Comparison of ENCODE assay signal across 8 cellular contexts in genomic region chrX:12974217-12974796, GRCh38. TPM values are rescaled to one million over a fixed set of nuclear protein-coding genes. Genes with fewer than 3 reads are reported as not detected.
A peak's percentile ranks its signal among the peaks of the same experiment; 100 is the strongest.
DNase-seq lines count a peak whose midpoint lies in the region; ATAC-seq, FAIRE-seq and TF ChIP-seq lines count a peak whose summit lies in the region.

No MANE protein-coding gene starts in this region.

- DNase-seq in AG04450 (ENCODE audit: low read depth, low spot score) (no peak), H9 (peak; percentile 54), SJSA1 (ENCODE audit: low read depth in 1 of 2, low spot score in 2 of 2) (peak in 1 of 2 experiments; percentile 80), GM12878 (ENCODE audit: low read depth, low spot score) (no peak), iPS DF 6.9 (ENCODE audit: low read depth, low spot score) (no peak), sigmoid colon (peak; percentile 83), retina (no peak)

- TF ChIP-seq EP300 in GM12878 (IDR thresholded peaks at IDR 0.05; ENCODE audit: borderline replicate concordance in 1 of 2, control insufficient read depth in 1 of 2, low read depth in 2 of 2, low read length in 2 of 2) (no peak), sigmoid colon (IDR thresholded peaks at IDR 0.05) (no peak)

- H3K4me3 ChIP-seq in AG04450 (ENCODE audit: low read depth, low read length): peak overlapping the region; percentile 81
- peak overlapping the region; percentile 63 for H3K4me3 ChIP-seq in SJSA1
- peak overlapping the region; percentile 78 for H3K4me3 ChIP-seq in GM12878
- peak overlapping the region; percentile 93; the same call in 1 of the 2 replicates for H3K4me3 ChIP-seq in iPS DF 6.9 (ENCODE audit: low read length)
- peak overlapping the region; percentile 57 to 73 (median 68) for H3K4me3 ChIP-seq in sigmoid colon

- no peak overlapping the region for H2BK15ac ChIP-seq in H9 (ENCODE audit: low read depth, low read length)

- TF ChIP-seq RAD21 in GM12878 (IDR thresholded peaks at IDR 0.05; ENCODE audit: insufficient read depth, low read depth, low read length): no peak

- H3T11ph ChIP-seq in H9 (ENCODE audit: low read length): no peak overlapping the region

- peak overlapping the region; percentile 87 to 97 for H3K4me3 Mint-ChIP-seq in H9

- intact Hi-C loops in GM12878 (cut with micrococcal nuclease; ENCODE audit: unreplicated experiment): no loop called here
- intact Hi-C loops in sigmoid colon (cut with DNase I): loop anchor here (10.0 kb wide), 2 partner anchors 110 to 680 kb away; partner anchors contain the start of gene TCEANC

- peaks cover 35 to 43% of the 10 kb centered on the region in 2 experiments for H3K4me1 Mint-ChIP-seq in H9

- H3K23ac ChIP-seq in H9 (ENCODE audit: insufficient read length, low read depth, low read length): no peak overlapping the region

- no TSS peak for BruUV-seq in GM12878 (replicated peaks; lab: Mats Ljungman, UMichigan)

- peaks cover 25 to 34% (median 28%) of the 10 kb centered on the region in 3 experiments for H3K36me3 Mint-ChIP-seq in H9 (ENCODE audit: insufficient read depth in 1 of 3, low read depth in 3 of 3)

- peak overlapping the region; percentile 71; the same call in 1 of the 2 replicates for H3K4ac ChIP-seq in H9 (ENCODE audit: low read depth, low read length)

- no peaks in the 10 kb centered on the region for H3K79me1 ChIP-seq in H9 (ENCODE audit: insufficient read depth, low read depth, low read length, poor library complexity, severe bottlenecking)

- peak overlapping the region; percentile 66 to 97 (median 95); a peak in 6 of 7 replicates for H3K27ac Mint-ChIP-seq in H9

- FAIRE-seq in GM12878 (lab: Jason Lieb, UNC): no peak

- peak overlapping the region; percentile 96 for H3K56ac ChIP-seq in H9 (ENCODE audit: insufficient read length, low read depth, low read length)

- peak overlapping the region; percentile 90 for H2BK5ac ChIP-seq in H9 (ENCODE audit: insufficient read length, low read length)

- POLR2A ChIA-PET in AG04450 (lab: Yijun Ruan, JAX) (interaction anchor here (0.6 to 5.5 kb wide), 11 partner anchors 18 to 760 kb away, joined by 3 to 39 read pairs (median 5); partner anchors contain the start of genes OFD1 and TRAPPC2), GM12878 (lab: Charles Lee) (interaction anchor here (0.6 to 12.7 kb wide), 8 partner anchors 16 to 687 kb away, joined by 3 to 138 read pairs (median 4); no protein-coding TSS in a partner anchor)

- H3K4me1 ChIP-seq in H9 (ENCODE audit: insufficient read depth, low read length) (peaks cover 2% of the 10 kb centered on the region; the same call in 1 of the 2 replicates), SJSA1 (replicated peaks) (peaks cover 27% of the 10 kb centered on the region), GM12878 (ENCODE audit: control insufficient read depth, insufficient read depth, low read length) (peaks cover 3% of the 10 kb centered on the region; the same call in 1 of the 2 replicates), iPS DF 6.9 (ENCODE audit: control insufficient read depth, insufficient read depth, low read length) (no peaks in the 10 kb centered on the region), sigmoid colon (no peaks in the 10 kb centered on the region)

- TF ChIP-seq CTCF in AG04450 (IDR thresholded peaks at IDR 0.05; ENCODE audit: low read depth, low read length) (no peak), H9 (conservative IDR thresholded peaks at IDR 0.05) (no peak), GM12878 (IDR thresholded peaks at IDR 0.05 in 2 of 3, conservative IDR thresholded peaks at IDR 0.05 in 1 of 3; ENCODE audit: control insufficient read depth in 2 of 3, extremely low read depth in 1 of 3, insufficient read depth in 1 of 3, low read depth in 3 of 3, low read length in 3 of 3) (no peak), sigmoid colon (IDR thresholded peaks at IDR 0.05) (no peak)

- H3K27me3 ChIP-seq in AG04450 (ENCODE audit: control insufficient read depth, insufficient read depth, low read length): no peaks in the 10 kb centered on the region
- no peaks in the 10 kb centered on the region for H3K27me3 ChIP-seq in H9 (ENCODE audit: insufficient read depth, low read length)
- H3K27me3 ChIP-seq in SJSA1 (replicated peaks): no peaks in the 10 kb centered on the region
- H3K27me3 ChIP-seq in GM12878 (replicated peaks in 1 of 2; ENCODE audit: control insufficient read depth in 2 of 2, insufficient read depth in 2 of 2, low read length in 1 of 2): no peaks in the 10 kb centered on the region
- H3K27me3 ChIP-seq in iPS DF 6.9 (ENCODE audit: control insufficient read depth, insufficient read depth, low read length): no peaks in the 10 kb centered on the region
- H3K27me3 ChIP-seq in sigmoid colon: peaks cover 0 to 3% (median 0%) of the 10 kb centered on the region in 3 donors

- SMC1A ChIA-PET in GM12878 (lab: Charles Lee; ENCODE audit: uncharacterized antibody, unreplicated experiment): interaction anchor here (0.8 to 24.6 kb wide), 6 partner anchors 21 to 118 kb away, joined by 3 to 595 read pairs (median 4); no protein-coding TSS in a partner anchor

- RAD21 ChIA-PET in GM12878 (lab: Charles Lee; ENCODE audit: unreplicated experiment): interaction anchor here (0.7 to 23.0 kb wide), 8 partner anchors 18 to 514 kb away, joined by 3 to 562 read pairs (median 17); no protein-coding TSS in a partner anchor

- H3K9me3 Mint-ChIP-seq in H9: peaks cover 77 to 79% of the 10 kb centered on the region in 2 experiments

- peak overlapping the region; percentile 73 for H2BK120ac ChIP-seq in H9 (ENCODE audit: low read depth, low read length, poor library complexity, severe bottlenecking)

- WGBS in H9 (ENCODE audit: extremely low coverage, insufficient read length, low lambda C conversion rate): no CpG with 5 or more reads among the region's 14 CpGs
- WGBS in GM12878 (ENCODE audit: insufficient coverage, insufficient replicate concordance, low lambda C conversion rate, missing lambda C conversion rate): 12% methylated on average over 14 of the region's 14 CpGs
- no CpG with 5 or more reads among the region's 14 CpGs for WGBS in iPS DF 6.9 (ENCODE audit: insufficient coverage, insufficient read length)
- 0 to 1% methylated on average over 14 of the region's 14 CpGs for WGBS in sigmoid colon, 2 donors

- in situ Hi-C loops in GM12878 (cut with MboI): loop anchor here (25.0 kb wide), 1 partner anchor 688 kb away; the partner anchor contains the start of gene TCEANC

- peak overlapping the region; percentile 82 for H3K4me2 ChIP-seq in H9 (ENCODE audit: insufficient read depth, insufficient read length, low read length)
- peak overlapping the region; percentile 84 for H3K4me2 ChIP-seq in GM12878 (ENCODE audit: control insufficient read depth, insufficient read depth)

- H3K27me3 Mint-ChIP-seq in H9 (ENCODE audit: low read depth): no peaks in the 10 kb centered on the region; the same call in 1 of the 2 replicates

- no peaks in the 10 kb centered on the region for H3K23me2 ChIP-seq in H9 (ENCODE audit: insufficient read length, low read depth, low read length, poor library complexity, severe bottlenecking)

- H3K9me3 ChIP-seq in AG04450 (ENCODE audit: control insufficient read depth, insufficient read depth, low read length): no peaks in the 10 kb centered on the region; the same call in 1 of the 2 replicates
- H3K9me3 ChIP-seq in H9 (ENCODE audit: control insufficient read depth, low read depth, low read length): no peaks in the 10 kb centered on the region
- H3K9me3 ChIP-seq in SJSA1 (replicated peaks): no peaks in the 10 kb centered on the region
- no peaks in the 10 kb centered on the region; the same call in 2 of the 3 replicates for H3K9me3 ChIP-seq in GM12878 (replicated peaks; ENCODE audit: control insufficient read depth, insufficient read depth, low read length)
- no peaks in the 10 kb centered on the region for H3K9me3 ChIP-seq in iPS DF 6.9 (ENCODE audit: control insufficient read depth, insufficient read depth, low read length)
- no peaks in the 10 kb centered on the region for H3K9me3 ChIP-seq in sigmoid colon

- H3K36me3 ChIP-seq in SJSA1 (peaks cover 33% of the 10 kb centered on the region), GM12878 (ENCODE audit: control insufficient read depth in 2 of 2, insufficient read depth in 2 of 2, low read length in 1 of 2) (no peaks in the 10 kb centered on the region), iPS DF 6.9 (ENCODE audit: control insufficient read depth, insufficient read depth, low read length) (no peaks in the 10 kb centered on the region), sigmoid colon (peaks cover 0 to 4% (median 0%) of the 10 kb centered on the region in 4 donors)

- peak overlapping the region; percentile 86 for H3K27ac ChIP-seq in AG04450 (ENCODE audit: low read depth, low read length)
- peak overlapping the region; percentile 74 for H3K27ac ChIP-seq in H9 (ENCODE audit: insufficient read length, low read depth, low read length)
- peak overlapping the region; percentile 87 for H3K27ac ChIP-seq in SJSA1
- peak overlapping the region; percentile 82 for H3K27ac ChIP-seq in GM12878 (ENCODE audit: control insufficient read depth, insufficient read depth)
- no peak overlapping the region for H3K27ac ChIP-seq in iPS DF 6.9 (ENCODE audit: low read length)
- peak overlapping the region; percentile 87 to 92 (median 90) for H3K27ac ChIP-seq in sigmoid colon

- no peak overlapping the region for H4K91ac ChIP-seq in H9 (ENCODE audit: insufficient read length, low read depth, low read length)

- peaks cover 11% of the 10 kb centered on the region; the same call in 1 of the 2 replicates for H3K79me2 ChIP-seq in H9 (ENCODE audit: insufficient read depth, low read length)
- H3K79me2 ChIP-seq in GM12878 (ENCODE audit: control insufficient read depth, insufficient read depth, low read length): peaks cover 65% of the 10 kb centered on the region

- H2BK12ac ChIP-seq in H9 (ENCODE audit: insufficient read length, low read depth, low read length): peak overlapping the region; percentile 2

- no peaks in the 10 kb centered on the region for H4K20me1 ChIP-seq in H9 (ENCODE audit: control insufficient read depth, insufficient read depth, insufficient read length)
- no peaks in the 10 kb centered on the region for H4K20me1 ChIP-seq in GM12878 (ENCODE audit: control insufficient read depth, insufficient read depth)

- H4K5ac ChIP-seq in H9 (ENCODE audit: insufficient read length, low read depth, low read length): peak overlapping the region; percentile 96

- no peak overlapping the region for H2BK20ac ChIP-seq in H9 (ENCODE audit: low read depth, low read length, poor library complexity, severe bottlenecking)

- peak overlapping the region; percentile 90 for H3K18ac ChIP-seq in H9 (ENCODE audit: insufficient read length, low read depth, low read length)

- peak; percentile 1; the same call in 2 of the 3 replicates for ATAC-seq in GM12878
- ATAC-seq in GM19467 (IDR thresholded peaks at IDR 0.05; ENCODE audit: unreplicated experiment): no peak

- peak overlapping the region; percentile 84; the same call in 1 of the 2 replicates for H3K14ac ChIP-seq in H9 (ENCODE audit: insufficient read depth, low read length)

- TF ChIP-seq POLR2A in GM12878 (IDR thresholded peaks at IDR 0.05; ENCODE audit: low read depth, low read length): no peak
- no peak for TF ChIP-seq POLR2A in sigmoid colon (IDR thresholded peaks at IDR 0.05)

- H2AFZ ChIP-seq in H9 (ENCODE audit: low read length) (no peak overlapping the region), GM12878 (ENCODE audit: control insufficient read depth, low read depth, low read length) (no peak overlapping the region)

- peak overlapping the region; percentile 83 for H2AK5ac ChIP-seq in H9 (ENCODE audit: insufficient read length, low read length)

- CTCF ChIA-PET in AG04450 (lab: Charles Lee): interaction anchor here (2.7 kb wide), 1 partner anchor 28 kb away, joined by 10 read pairs; no protein-coding TSS in a partner anchor
- CTCF ChIA-PET in GM12878 (lab: Yijun Ruan, JAX): interaction anchor here (0.8 to 1.1 kb wide), 4 partner anchors 17 to 118 kb away, joined by 3 to 5 read pairs (median 4); no protein-coding TSS in a partner anchor

- H3K9ac ChIP-seq in H9 (ENCODE audit: extremely low read depth, insufficient read length, low read length) (peak overlapping the region; percentile 91), GM12878 (ENCODE audit: control insufficient read depth, insufficient read depth, low read length) (peak overlapping the region; percentile 93)

- H4K8ac ChIP-seq in H9 (replicated peaks; ENCODE audit: insufficient read length, low read depth, low read length): no peak overlapping the region

RNA-seq across cellular contexts. Expression of gene TMSB4X, which starts 0.6 kb away (rescaled TPM):
- polyA plus RNA-seq in AG04450 (2011; rRNA removed): 6,551 and 6,856 TPM in 2 replicates
- polyA minus RNA-seq in AG04450 (2011; rRNA and poly(A)+ RNA removed): 2,637 and 2,670 TPM in 2 replicates
- 2,733 and 2,818 TPM in 2 replicates for total RNA-seq in H9 (2021)
- total RNA-seq in SJSA1 (2014; rRNA removed; shearing (Covaris generic)): 4,755 and 8,566 TPM in 2 replicates
- total RNA-seq in GM12878 (2013; cell fraction: nucleolus; rRNA removed): 726 and 815 TPM in 2 replicates
- total RNA-seq in GM12878 (2014; rRNA removed): 20,095 and 20,513 TPM in 2 replicates
- 14,081 and 14,526 TPM in 2 replicates for total RNA-seq in GM12878 (2014; rRNA removed; fragmentation: Illumina TruSeq; extraction: Trizol)
- total RNA-seq in GM12878 (2021): 15,676 and 15,778 TPM in 2 replicates
- polyA plus RNA-seq in GM12878 (2011; ENCODE audit: low read depth): 20,663 TPM
- polyA plus RNA-seq in GM12878 (2011; rRNA removed): 13,924 and 13,999 TPM in 2 replicates
- 6,321 and 8,073 TPM in 2 replicates for polyA plus RNA-seq in GM12878 (2011; cell fraction: cytosol; rRNA removed)
- polyA plus RNA-seq in GM12878 (2011; cell fraction: nucleus; rRNA removed): 2,770 and 4,943 TPM in 2 replicates
- polyA plus RNA-seq in GM12878 (2012): 18,326 and 24,333 TPM in 2 replicates
- 22,521 and 25,739 TPM in 2 replicates for polyA plus RNA-seq in GM12878 (2014; fragmentation: Illumina TruSeq; extraction: Trizol)
- over 10,000 TPM; 32,576 to 35,408 TPM for polyA plus RNA-seq in GM12878 (2014; fragmentation: Nextera tagmentation; extraction: Ambion mirVana)
- polyA plus RNA-seq in GM12878 (2014; rRNA removed): 21,672 and 21,926 TPM in 2 replicates
- polyA plus RNA-seq in GM12878 (2016; fragmentation: Nextera tagmentation; extraction: Ambion mirVana): over 10,000 TPM; 35,271 to 37,234 TPM
- polyA minus RNA-seq in GM12878 (2011; rRNA and poly(A)+ RNA removed): 5,151 and 6,646 TPM in 2 replicates
- polyA minus RNA-seq in GM12878 (2011; cell fraction: cytosol; rRNA and poly(A)+ RNA removed): 2,250 and 2,391 TPM in 2 replicates
- 1,575 and 1,669 TPM in 2 replicates for polyA minus RNA-seq in GM12878 (2011; cell fraction: nucleus; rRNA and poly(A)+ RNA removed)
- total RNA-seq in sigmoid colon: 1,000 to 10,000 TPM; 1,233 to 1,969 (median 1,534) TPM
- polyA plus RNA-seq in sigmoid colon: over 10,000 TPM; 11,980 to 20,488 (median 18,152) TPM

Comparison
In these comparisons a context has a peak if more than half of its experiments do, and no peak if none do; other contexts are left out.
1. DNase-seq: peak in H9 (single experiment) and sigmoid colon (single experiment); none in AG04450 (single experiment), GM12878 (single experiment), iPS DF 6.9 (single experiment) and retina (single experiment).
2. Peak in every context shown above with its lines, with median percentiles within 50 percentile points of each other: H3K4me3 ChIP-seq.